ENCODE assay signal across 8 cellular contexts in genomic region chr6:1612386-1612893, GRCh38. TPM values are rescaled to one million over a fixed set of nuclear protein-coding genes. Genes with fewer than 3 reads are reported as not detected.
DNase-seq lines count a peak whose midpoint lies in the region; ATAC-seq and TF ChIP-seq lines count a peak whose summit lies in the region.
"Had no signal": no experiment of that assay in that cellular context is flagged by ENCODE, and none has a peak within 500 bp of the region (broad histone marks: within the 10 kb centered on the region; RNA-seq: fewer than 3 reads in every experiment).

No MANE protein-coding gene starts in this region.

- peak overlapping the region; percentile 75 for H3K4me3 Mint-ChIP-seq in T-helper 17 cell

- no peaks in the 10 kb centered on the region for H3K36me3 ChIP-seq in GM23248 (ENCODE audit: low read depth)

- no peak for TF ChIP-seq CTCF in fibroblast of mammary gland (conservative IDR thresholded peaks at IDR 0.05; ENCODE audit: control insufficient read depth, insufficient read depth, low read depth, low read length)

- peaks cover 47% of the 10 kb centered on the region for H3K27me3 Mint-ChIP-seq in T-helper 17 cell

- no peaks in the 10 kb centered on the region for H3K9me3 ChIP-seq in GM23248 (ENCODE audit: low read depth)
- H3K9me3 ChIP-seq in T-helper 17 cell (ENCODE audit: control insufficient read depth, low read length, poor library complexity, severe bottlenecking), result no peaks in the 10 kb centered on the region

- peak overlapping the region; percentile 61 for H3K27ac Mint-ChIP-seq in T-helper 17 cell

- in situ Hi-C loops in GM23248 (cut with MboI), result no loop called here

- H3F3A ChIP-seq in GM23248 (ENCODE audit: insufficient read depth), result peaks cover 13% of the 10 kb centered on the region

- no peaks in the 10 kb centered on the region for H3K9me2 ChIP-seq in GM23248 (ENCODE audit: insufficient read depth)

- H3K36me3 Mint-ChIP-seq in T-helper 17 cell (ENCODE audit: low read depth), result peaks cover 3% of the 10 kb centered on the region

- H4K20me1 ChIP-seq in GM23248 (ENCODE audit: insufficient read depth), result no peaks in the 10 kb centered on the region

- no peak for DNase-seq in GM23248
- DNase-seq in T-helper 17 cell, result no peak
- DNase-seq in fibroblast of mammary gland (ENCODE audit: low read depth), result no peak
- DNase-seq in 8988T, result no peak
- DNase-seq: head of caudate nucleus had no signal

- peaks cover 6% of the 10 kb centered on the region; the same call in 1 of the 2 replicates for H3K4me1 ChIP-seq in GM23248 (ENCODE audit: insufficient read depth)

- peaks cover 42% of the 10 kb centered on the region for H3K79me2 ChIP-seq in GM23248 (ENCODE audit: insufficient read depth)

- peaks cover 17% of the 10 kb centered on the region for H3K27me3 ChIP-seq in GM23248 (replicated peaks; ENCODE audit: insufficient read depth)

- peak overlapping the region; percentile 67 for H2AFZ ChIP-seq in GM23248

- ATAC-seq in T-helper 17 cell, result no peak
- ATAC-seq in GM21723 (IDR thresholded peaks at IDR 0.05; ENCODE audit: unreplicated experiment), result no peak
- no peak for ATAC-seq in HG02981 (IDR thresholded peaks at IDR 0.05; ENCODE audit: unreplicated experiment)

- peak overlapping the region; percentile 33 for H3K27ac ChIP-seq in GM23248
- H3K27ac ChIP-seq in skin epidermis, result peak overlapping the region in 18 of 21 experiments; percentile 13 to 91 (median 78)

- H3K4me1 Mint-ChIP-seq in T-helper 17 cell, result peaks cover 22% of the 10 kb centered on the region

- H3K9ac ChIP-seq in GM23248, result peak overlapping the region; percentile 76

- 50 to 57% methylated on average over 8 of the region's 8 CpGs for WGBS in GM23248 (ENCODE audit: low coverage in 1 of 2, low lambda C conversion rate in 2 of 2, missing lambda C conversion rate in 2 of 2), 2 experiments

- H3K4me3 ChIP-seq in GM23248, result peak overlapping the region; percentile 80
- peak overlapping the region; percentile 58 for H3K4me3 ChIP-seq in fibroblast of mammary gland (ENCODE audit: control insufficient read depth, low read depth, low read length)
- H3K4me3 ChIP-seq in skin epidermis, result peak overlapping the region; percentile 46 to 65 (median 61)

- peak overlapping the region; percentile 94 for H3K4me2 ChIP-seq in GM23248 (ENCODE audit: unreplicated experiment)

RNA-seq across cellular contexts. Expression of gene FOXC1, which starts 2.7 kb away (rescaled TPM):
- total RNA-seq in GM23248 (2014; rRNA removed; shearing (Covaris generic)), result 11.1 and 13.2 TPM in 2 replicates
- polyA plus RNA-seq in GM23248 (2016; fragmentation: Nextera tagmentation; extraction: Ambion mirVana), result 3.3 and 3.5 TPM in 2 replicates
- total RNA-seq in T-helper 17 cell, result under 1 TPM in 1 of 2 donors, not detected in 1; 0.21 TPM

Comparison
In these comparisons a context has a peak if more than half of its experiments do, and no peak if none do; other contexts are left out.
1. RNA of gene FOXC1, which starts 2.7 kb away (total RNA-seq): 11.1 to 13.2 TPM in GM23248; 0.21 TPM in T-helper 17 cell; every median in the first group is over 10 times any median in the second.
2. Peak in every context shown above with its lines, with median percentiles within 50 percentile points of each other: H3K4me3 ChIP-seq.